ENCODE assay signal across 14 cellular contexts in genomic region chr4:46124773-46125172, GRCh38.
A peak's percentile ranks its signal among the peaks of the same experiment; 100 is the strongest.
DNase-seq lines count a peak whose midpoint lies in the region; FAIRE-seq and TF ChIP-seq lines count a peak whose summit lies in the region.
"Had no signal": no experiment of that assay in that cellular context is flagged by ENCODE, and none has a peak within 500 bp of the region (broad histone marks: within the 10 kb centered on the region; RNA-seq: fewer than 3 reads in every experiment).

No MANE protein-coding gene starts in this region.

- H3K4me3 ChIP-seq in NB4 (ENCODE audit: low read depth, low read length) (no peak overlapping the region), coronary artery (no peak overlapping the region)

- TF ChIP-seq CTCF in NB4 (IDR thresholded peaks at IDR 0.05; ENCODE audit: low read depth, low read length) (no peak), nephron progenitor cell (IDR thresholded peaks at IDR 0.05) (no peak), D721Med (IDR thresholded peaks at IDR 0.05; ENCODE audit: insufficient read depth, missing control alignments) (no peak), coronary artery (IDR thresholded peaks at IDR 0.05) (no peak)

- peak overlapping the region; percentile 71 for H3K4me3 Mint-ChIP-seq in nephron progenitor cell

- TF ChIP-seq POLR2A in NB4 (IDR thresholded peaks at IDR 0.05; ENCODE audit: extremely low read depth, insufficient read length), result no peak

- FAIRE-seq in D721Med (lab: Jason Lieb, UNC), result no peak
- FAIRE-seq: frontal cortex had no signal

- peak; percentile 93 for DNase-seq in DMS53 (lab: John Stamatoyannopoulos, UW)
- peak; percentile 2 for DNase-seq in NB4 (ENCODE audit: low read depth)
- peak in 54 of 61 donors; percentile 1 to 77 (median 24) for DNase-seq in caudate nucleus (lab: John Stamatoyannopoulos, UW)
- DNase-seq in nephron progenitor cell, result peak; percentile 69
- no peak for DNase-seq in NCI-H2107 treated with DMSO at 0.1 percent for 48 hours (lab: John Stamatoyannopoulos, UW; ENCODE audit: unreplicated experiment)
- no peak for DNase-seq in HPDE6-E6E7 (ENCODE audit: extremely low spot score)
- no peak for DNase-seq in D721Med (ENCODE audit: insufficient read length, low spot score)
- DNase-seq in coronary artery (ENCODE audit: low spot score), result no peak
- DNase-seq: effector CD8-positive, alpha-beta T cell; stimulated activated CD4-positive, alpha-beta T cell treated with anti-CD3 and anti-CD28 coated beads, Interleukin-2, amount 100 ng/mL, for 48 hours; stimulated activated naive CD4-positive, alpha-beta T cell treated with Interleukin-2 at 50 U/mL for 16 hours had no signal

- H3K27ac ChIP-seq in caudate nucleus (ENCODE audit: low read depth, low read length) (peak overlapping the region; percentile 71), coronary artery (no peak overlapping the region)
- H3K27ac ChIP-seq: C4-2B had no signal

- no peak overlapping the region for H3K27ac Mint-ChIP-seq in nephron progenitor cell
- H3K27ac Mint-ChIP-seq: progenitor cell of endocrine pancreas had no signal

- peaks cover 27% of the 10 kb centered on the region for H3K4me1 Mint-ChIP-seq in nephron progenitor cell

- no peaks in the 10 kb centered on the region for H3K36me3 Mint-ChIP-seq in nephron progenitor cell (ENCODE audit: low read depth)

- no peaks in the 10 kb centered on the region for H3K9me3 Mint-ChIP-seq in nephron progenitor cell

- peaks cover 49% of the 10 kb centered on the region for H3K27me3 Mint-ChIP-seq in nephron progenitor cell (ENCODE audit: low read depth, poor library complexity)

Comparison
In these comparisons a context has a peak if more than half of its experiments do, and no peak if none do; other contexts are left out.
1. DNase-seq: peak in DMS53 (single experiment), NB4 (single experiment), caudate nucleus (54 of 61) and nephron progenitor cell (single experiment); none in NCI-H2107 treated with DMSO at 0.1 percent for 48 hours (single experiment), HPDE6-E6E7 (single experiment), D721Med (single experiment) and coronary artery (single experiment).